ENCODE assay signal across 14 cellular contexts in the genomic region with DNA sequence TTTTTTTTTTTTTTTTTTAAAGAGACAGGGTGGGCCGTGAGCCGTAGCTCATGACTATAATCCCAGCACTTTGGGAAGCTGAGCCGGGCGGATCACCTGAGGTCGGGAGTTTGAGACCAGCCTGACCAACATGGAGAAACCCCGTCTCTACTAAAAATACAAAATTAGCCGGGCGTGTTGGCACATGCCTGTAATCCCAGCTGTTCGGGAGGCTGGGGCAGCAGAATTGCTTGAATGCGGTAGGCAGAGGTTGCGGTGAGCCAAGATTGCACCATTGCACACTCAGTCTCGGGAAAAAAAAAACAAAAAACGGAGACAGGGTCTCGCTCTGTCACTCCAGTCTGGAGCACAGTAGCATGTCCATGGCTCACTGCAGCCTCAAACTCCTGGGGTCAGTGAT. TPM values are rescaled to one million over a fixed set of nuclear protein-coding genes. Genes with fewer than 3 reads are reported as not detected.
"Had no signal": no experiment of that assay in that cellular context is flagged by ENCODE, and none has a peak within 500 bp of the region (broad histone marks: within the 10 kb centered on the region; RNA-seq: fewer than 3 reads in every experiment).

No MANE protein-coding gene starts in this region.

RNA-seq across cellular contexts. Expression of a gene that starts 40.8 kb away (rescaled TPM):
- total RNA-seq: activated CD4-positive, alpha-beta memory T cell treated with anti-CD3 and anti-CD28 coated beads, Interleukin-2, amount 10 ng/mL, durations not matched to agents 7 days and 5 days; activated CD8-positive, alpha-beta memory T cell treated with anti-CD3 and anti-CD28 coated beads, Interleukin-2, amount 10 ng/mL, durations not matched to agents 7 days and 5 days; cardiac muscle cell; chondrocyte; dermis blood vessel endothelial cell; epithelial cell of proximal tubule; fibroblast of lung; foreskin keratinocyte; lung; neural crest cell; omental fat pad; posterior vena cava; suprapubic skin; uterus had no signal
- polyA plus RNA-seq: cardiac muscle cell, fibroblast of lung, foreskin keratinocyte, lung had no signal
